In genomic region chr14:85358136-85358785, GRCh38 we compare ENCODE assay signal across 17 cellular contexts.
"Had no signal": no experiment of that assay in that cellular context is flagged by ENCODE, and none has a peak within 500 bp of the region (broad histone marks: within the 10 kb centered on the region; RNA-seq: fewer than 3 reads in every experiment).

No MANE protein-coding gene starts in this region.

- H3K4me1 Mint-ChIP-seq: naive B cell had no signal

- ATAC-seq: effector memory CD8-positive, alpha-beta T cell; foreskin keratinocyte; gastroesophageal sphincter; heart left ventricle; left cardiac atrium; mucosa of descending colon had no signal

- H3K4me3 Mint-ChIP-seq: effector memory CD8-positive, alpha-beta T cell; endodermal cell; mesothelial cell of epicardium; naive B cell had no signal

- H3K79me2 ChIP-seq: hepatocyte had no signal

- H3K27me3 ChIP-seq: esophagus muscularis mucosa, foreskin keratinocyte, gastroesophageal sphincter, heart left ventricle, hepatocyte, left lung had no signal

- H3K27ac ChIP-seq: coronary artery, esophagus muscularis mucosa, foreskin keratinocyte, gastroesophageal sphincter, heart left ventricle, hepatocyte, left lung, lower lobe of right lung had no signal

- DNase-seq: effector CD8-positive, alpha-beta T cell; effector memory CD8-positive, alpha-beta T cell; endodermal cell; foreskin keratinocyte; heart left ventricle; hypothalamus; left cardiac atrium; left lung; lower lobe of right lung; mesenchymal stem cell; mucosa of descending colon; naive B cell had no signal

- H3K4me3 ChIP-seq: coronary artery, esophagus muscularis mucosa, gastroesophageal sphincter, heart left ventricle, hepatocyte, left lung, lower lobe of right lung, mucosa of descending colon had no signal

- H3K36me3 ChIP-seq: esophagus muscularis mucosa, gastroesophageal sphincter, heart left ventricle, left lung, lower lobe of right lung had no signal

- H2AFZ ChIP-seq: hepatocyte had no signal

- H3K27me3 Mint-ChIP-seq: effector memory CD8-positive, alpha-beta T cell; naive B cell had no signal

- H3K9me3 ChIP-seq: esophagus muscularis mucosa, lower lobe of right lung had no signal

- H3K4me1 ChIP-seq: esophagus muscularis mucosa, foreskin keratinocyte, gastroesophageal sphincter, heart left ventricle, left lung, lower lobe of right lung had no signal

- H3K4me2 ChIP-seq: hepatocyte had no signal

- H3K36me3 Mint-ChIP-seq: naive B cell had no signal

- H3K27ac Mint-ChIP-seq: effector memory CD8-positive, alpha-beta T cell; endodermal cell; mesothelial cell of epicardium; naive B cell had no signal
